In genomic region chr4:115790812-115791211, GRCh38 we compare ENCODE assay signal across 15 cellular contexts.
"Had no signal": no experiment of that assay in that cellular context is flagged by ENCODE, and none has a peak within 500 bp of the region (broad histone marks: within the 10 kb centered on the region; RNA-seq: fewer than 3 reads in every experiment).

No MANE protein-coding gene starts in this region.

- H3K27ac ChIP-seq: dorsolateral prefrontal cortex, esophagus squamous epithelium, sigmoid colon had no signal

- H3K27ac Mint-ChIP-seq: activated CD4-positive, alpha-beta memory T cell treated with anti-CD3 and anti-CD28 coated beads, Interleukin-2, amount 10 ng/mL, durations not matched to agents 7 days and 5 days; activated naive CD8-positive, alpha-beta T cell treated with anti-CD3 and anti-CD28 coated beads, Interleukin-2, amount 10 ng/mL, durations not matched to agents 7 days and 5 days; natural killer cell; T-helper 2 cell treated with Interferon-gamma antibody and Interleukin-4, amounts not matched to agents 5 μg/mL and 100 μg/mL, for 36 hours had no signal

- H3K36me3 Mint-ChIP-seq: activated naive CD8-positive, alpha-beta T cell treated with anti-CD3 and anti-CD28 coated beads, Interleukin-2, amount 10 ng/mL, durations not matched to agents 7 days and 5 days; natural killer cell had no signal

- DNase-seq: activated CD4-positive, alpha-beta memory T cell treated with anti-CD3 and anti-CD28 coated beads, Interleukin-2, amount 10 ng/mL, durations not matched to agents 7 days and 5 days; activated CD4-positive, alpha-beta T cell treated with anti-CD3 and anti-CD28 coated beads for 1 hour; activated naive CD8-positive, alpha-beta T cell treated with anti-CD3 and anti-CD28 coated beads, Interleukin-2, amount 10 ng/mL, durations not matched to agents 7 days and 5 days; activated T-cell treated with anti-CD3 and anti-CD28 coated beads, Interleukin-2, amount 50 U/mL, for 48 hours; aorta; dorsolateral prefrontal cortex; esophagus squamous epithelium; foreskin fibroblast; islet precursor cell; natural killer cell; sigmoid colon; stimulated activated CD4-positive, alpha-beta T cell treated with anti-CD3 and anti-CD28 coated beads, Interleukin-12 subunit alpha, Interleukin-12 subunit beta, amount 100 ng/mL, for 4 hours; stimulated activated naive CD4-positive, alpha-beta T cell treated with Interleukin-2 at 50 U/mL for 16 hours; trophoblast cell had no signal

- H3K4me3 ChIP-seq: dorsolateral prefrontal cortex, esophagus squamous epithelium, sigmoid colon had no signal

- H3K4me3 Mint-ChIP-seq: activated CD4-positive, alpha-beta memory T cell treated with anti-CD3 and anti-CD28 coated beads, Interleukin-2, amount 10 ng/mL, durations not matched to agents 7 days and 5 days; activated naive CD8-positive, alpha-beta T cell treated with anti-CD3 and anti-CD28 coated beads, Interleukin-2, amount 10 ng/mL, durations not matched to agents 7 days and 5 days; natural killer cell; T-helper 2 cell treated with Interferon-gamma antibody and Interleukin-4, amounts not matched to agents 5 μg/mL and 100 μg/mL, for 36 hours had no signal

- H3K27me3 Mint-ChIP-seq: activated CD4-positive, alpha-beta memory T cell treated with anti-CD3 and anti-CD28 coated beads, Interleukin-2, amount 10 ng/mL, durations not matched to agents 7 days and 5 days; activated naive CD8-positive, alpha-beta T cell treated with anti-CD3 and anti-CD28 coated beads, Interleukin-2, amount 10 ng/mL, durations not matched to agents 7 days and 5 days had no signal

- H3K27me3 ChIP-seq: esophagus squamous epithelium, sigmoid colon had no signal

- H3K9me3 ChIP-seq: esophagus squamous epithelium, sigmoid colon had no signal

- H3K36me3 ChIP-seq: esophagus squamous epithelium, sigmoid colon had no signal

- H3K9me3 Mint-ChIP-seq: activated CD4-positive, alpha-beta memory T cell treated with anti-CD3 and anti-CD28 coated beads, Interleukin-2, amount 10 ng/mL, durations not matched to agents 7 days and 5 days; activated naive CD8-positive, alpha-beta T cell treated with anti-CD3 and anti-CD28 coated beads, Interleukin-2, amount 10 ng/mL, durations not matched to agents 7 days and 5 days; T-helper 2 cell treated with Interferon-gamma antibody and Interleukin-4, amounts not matched to agents 5 μg/mL and 100 μg/mL, for 36 hours had no signal

- H3K4me1 ChIP-seq: esophagus squamous epithelium, sigmoid colon had no signal

- H3K4me1 Mint-ChIP-seq: activated CD4-positive, alpha-beta memory T cell treated with anti-CD3 and anti-CD28 coated beads, Interleukin-2, amount 10 ng/mL, durations not matched to agents 7 days and 5 days; activated naive CD8-positive, alpha-beta T cell treated with anti-CD3 and anti-CD28 coated beads, Interleukin-2, amount 10 ng/mL, durations not matched to agents 7 days and 5 days; natural killer cell had no signal
